ENCODE assay signal across 8 cellular contexts in genomic region chr3:119294402-119294888, GRCh38. TPM values are rescaled to one million over a fixed set of nuclear protein-coding genes. Genes with fewer than 3 reads are reported as not detected.
A peak's percentile ranks its signal among the peaks of the same experiment; 100 is the strongest.
DNase-seq lines count a peak whose midpoint lies in the region; ATAC-seq and TF ChIP-seq lines count a peak whose summit lies in the region.

No MANE protein-coding gene starts in this region.

- H3K36me3 Mint-ChIP-seq in activated CD4-positive, alpha-beta T cell treated with anti-CD3 and anti-CD28 coated beads, Interleukin-2, amount 10 ng/mL, durations not matched to agents 24 days and 14 days (ENCODE audit: low read depth) = peaks cover 14% of the 10 kb centered on the region
- peaks cover 4% of the 10 kb centered on the region for H3K36me3 Mint-ChIP-seq in stimulated activated memory B cell treated with anti-CD40 and anti-IgM and Interleukin-4, amounts not matched to agents 10 μg/mL and 1 μg/mL and 100 μg/mL, for 72 hours

- H3K4me3 Mint-ChIP-seq in activated CD4-positive, alpha-beta T cell treated with anti-CD3 and anti-CD28 coated beads, Interleukin-2, amount 10 ng/mL, durations not matched to agents 24 days and 14 days = peak overlapping the region; percentile 86
- peak overlapping the region; percentile 92 for H3K4me3 Mint-ChIP-seq in stimulated activated memory B cell treated with anti-CD40 and anti-IgM and Interleukin-4, amounts not matched to agents 10 μg/mL and 1 μg/mL and 100 μg/mL, for 72 hours

- H3K27me3 ChIP-seq in effector memory CD4-positive, alpha-beta T cell (replicated peaks; ENCODE audit: control insufficient read depth, insufficient read depth, low read length, poor library complexity, severe bottlenecking) = no peaks in the 10 kb centered on the region
- H3K27me3 ChIP-seq in mucosa of stomach (ENCODE audit: control insufficient read depth, insufficient read depth, low read length) = peaks cover 18% of the 10 kb centered on the region

- CTCF ChIA-PET in GM10248 (lab: Yijun Ruan, JAX) = interaction anchor here (1.2 to 2.2 kb wide), 7 partner anchors 10 to 647 kb away, joined by 3 to 9 read pairs (median 4); partner anchors contain the start of gene B4GALT4

- no peak for TF ChIP-seq CTCF in GM10248 (IDR thresholded peaks at IDR 0.05; ENCODE audit: control extremely low read depth, extremely low read depth, low read depth, missing control alignments)

- peak overlapping the region; percentile 68 for H3K4me3 ChIP-seq in effector memory CD4-positive, alpha-beta T cell (ENCODE audit: insufficient read depth, low read depth, low read length, poor library complexity, severe bottlenecking)
- H3K4me3 ChIP-seq in mucosa of stomach (ENCODE audit: low read length) = peak overlapping the region; percentile 82

- intact Hi-C loops in activated CD4-positive, alpha-beta T cell treated with anti-CD3 and anti-CD28 coated beads, Interleukin-2, amount 10 ng/mL, durations not matched to agents 24 days and 14 days (cut with micrococcal nuclease) = loop anchor here (1.0 to 10.0 kb wide), 9 partner anchors 29 to 800 kb away; partner anchors contain the start of genes COX17, GSK3B, TIMMDC1 and TMEM39A

- H3K36me3 ChIP-seq in KOPT-K1 (ENCODE audit: insufficient read depth, low read length) (no peaks in the 10 kb centered on the region), mucosa of stomach (ENCODE audit: control insufficient read depth, insufficient read depth, low read length) (no peaks in the 10 kb centered on the region)
- H3K36me3 ChIP-seq in effector memory CD4-positive, alpha-beta T cell (ENCODE audit: control insufficient read depth, insufficient read depth, low read length) = no peaks in the 10 kb centered on the region

- peaks cover 37% of the 10 kb centered on the region for H3K4me1 Mint-ChIP-seq in activated CD4-positive, alpha-beta T cell treated with anti-CD3 and anti-CD28 coated beads, Interleukin-2, amount 10 ng/mL, durations not matched to agents 24 days and 14 days
- H3K4me1 Mint-ChIP-seq in stimulated activated memory B cell treated with anti-CD40 and anti-IgM and Interleukin-4, amounts not matched to agents 10 μg/mL and 1 μg/mL and 100 μg/mL, for 72 hours = peaks cover 54% of the 10 kb centered on the region

- H3K9me3 Mint-ChIP-seq in activated CD4-positive, alpha-beta T cell treated with anti-CD3 and anti-CD28 coated beads, Interleukin-2, amount 10 ng/mL, durations not matched to agents 24 days and 14 days = no peaks in the 10 kb centered on the region
- H3K9me3 Mint-ChIP-seq in stimulated activated memory B cell treated with anti-CD40 and anti-IgM and Interleukin-4, amounts not matched to agents 10 μg/mL and 1 μg/mL and 100 μg/mL, for 72 hours = no peaks in the 10 kb centered on the region

- H3K9ac ChIP-seq in mucosa of stomach (ENCODE audit: low read length) = peak overlapping the region; percentile 76

- peak; percentile 82 for DNase-seq in GM10248 (ENCODE audit: extremely low spot score)
- peak; percentile 86 for DNase-seq in activated CD4-positive, alpha-beta T cell treated with anti-CD3 and anti-CD28 coated beads, Interleukin-2, amount 10 ng/mL, durations not matched to agents 24 days and 14 days
- peak; percentile 69 to 79 (median 71) for DNase-seq in effector memory CD4-positive, alpha-beta T cell
- DNase-seq in cerebellar cortex (ENCODE audit: low spot score) = no peak

- peak; percentile 61 for ATAC-seq in GM21737 (IDR thresholded peaks at IDR 0.05; ENCODE audit: unreplicated experiment)
- peak; percentile 91 for ATAC-seq in stimulated activated memory B cell treated with anti-CD40 and anti-IgM and Interleukin-4, amounts not matched to agents 10 μg/mL and 1 μg/mL and 100 μg/mL, for 72 hours

- POLR2A ChIA-PET in GM10248 (lab: Yijun Ruan, JAX) = interaction anchor here (0.7 kb wide), 1 partner anchor 54 kb away, joined by 3 read pairs; the partner anchor contains the start of gene B4GALT4

- peak overlapping the region; percentile 46 for H3K27ac ChIP-seq in KOPT-K1 (ENCODE audit: low read depth, low read length, poor library complexity, severe bottlenecking)
- peak overlapping the region; percentile 98 for H3K27ac ChIP-seq in effector memory CD4-positive, alpha-beta T cell (ENCODE audit: insufficient read depth, low read length, poor library complexity, severe bottlenecking)

- peaks cover 14% of the 10 kb centered on the region for H3K27me3 Mint-ChIP-seq in activated CD4-positive, alpha-beta T cell treated with anti-CD3 and anti-CD28 coated beads, Interleukin-2, amount 10 ng/mL, durations not matched to agents 24 days and 14 days
- no peaks in the 10 kb centered on the region for H3K27me3 Mint-ChIP-seq in stimulated activated memory B cell treated with anti-CD40 and anti-IgM and Interleukin-4, amounts not matched to agents 10 μg/mL and 1 μg/mL and 100 μg/mL, for 72 hours

- H3K4me1 ChIP-seq in effector memory CD4-positive, alpha-beta T cell (ENCODE audit: control insufficient read depth, insufficient read depth, low read length, poor library complexity, severe bottlenecking) = peaks cover 30% of the 10 kb centered on the region
- H3K4me1 ChIP-seq in mucosa of stomach (ENCODE audit: control insufficient read depth, insufficient read depth, low read length) = peaks cover 8% of the 10 kb centered on the region

- peak overlapping the region; percentile 89 for H3K27ac Mint-ChIP-seq in activated CD4-positive, alpha-beta T cell treated with anti-CD3 and anti-CD28 coated beads, Interleukin-2, amount 10 ng/mL, durations not matched to agents 24 days and 14 days
- peak overlapping the region; percentile 94 for H3K27ac Mint-ChIP-seq in stimulated activated memory B cell treated with anti-CD40 and anti-IgM and Interleukin-4, amounts not matched to agents 10 μg/mL and 1 μg/mL and 100 μg/mL, for 72 hours

- H3K9me3 ChIP-seq in KOPT-K1 (ENCODE audit: insufficient read depth, low read length, poor library complexity, severe bottlenecking) (no peaks in the 10 kb centered on the region), mucosa of stomach (ENCODE audit: control insufficient read depth, low read length) (no peaks in the 10 kb centered on the region)
- no peaks in the 10 kb centered on the region for H3K9me3 ChIP-seq in effector memory CD4-positive, alpha-beta T cell (ENCODE audit: control insufficient read depth, low read length)

RNA-seq across cellular contexts. Expression of gene ARHGAP31, which starts 0.3 kb away (rescaled TPM):
- 9.5 and 11.0 TPM in 2 replicates for total RNA-seq in activated CD4-positive, alpha-beta T cell treated with anti-CD3 and anti-CD28 coated beads, Interleukin-2, amount 10 ng/mL, durations not matched to agents 24 days and 14 days

RNA-seq across cellular contexts. Expression of gene B4GALT4, which starts 53.8 kb away (rescaled TPM):
- total RNA-seq in activated CD4-positive, alpha-beta T cell treated with anti-CD3 and anti-CD28 coated beads, Interleukin-2, amount 10 ng/mL, durations not matched to agents 24 days and 14 days = 14.8 and 15.5 TPM in 2 replicates
